17 cellular contexts compared by ENCODE assay signal in genomic region chr9:24899463-24899862, GRCh38.
A peak's percentile ranks its signal among the peaks of the same experiment; 100 is the strongest.
DNase-seq lines count a peak whose midpoint lies in the region; ATAC-seq and TF ChIP-seq lines count a peak whose summit lies in the region.
"Had no signal": no experiment of that assay in that cellular context is flagged by ENCODE, and none has a peak within 500 bp of the region (broad histone marks: within the 10 kb centered on the region; RNA-seq: fewer than 3 reads in every experiment).

No MANE protein-coding gene starts in this region.

- H3K4me3 Mint-ChIP-seq in GM23338, result no peak overlapping the region
- H3K4me3 Mint-ChIP-seq: CD4-positive, alpha-beta memory T cell; T-helper 1 cell treated with Interleukin-12 subunit alpha and Interleukin-12 subunit beta and Interleukin-4 antibody, amounts not matched to agents 30 μg/mL and 1 μg/mL, for 36 hours had no signal

- no peaks in the 10 kb centered on the region for H3K36me3 Mint-ChIP-seq in GM23338 (ENCODE audit: low read depth)
- H3K36me3 Mint-ChIP-seq: CD4-positive, alpha-beta memory T cell had no signal

- no peaks in the 10 kb centered on the region for H3K9me2 ChIP-seq in GM23338 (ENCODE audit: insufficient read depth)

- H4K20me1 ChIP-seq in GM23338 (replicated peaks; ENCODE audit: insufficient read depth), result no peaks in the 10 kb centered on the region
- H4K20me1 ChIP-seq: BLaER1 treated with 17β-estradiol and CSF1 and Interleukin-3, amounts not matched to agents 10 nM and 100 nM had no signal

- intact Hi-C loops in A673 (cut with micrococcal nuclease; ENCODE audit: unreplicated experiment), result no loop called here
- intact Hi-C loops in lower lobe of right lung (cut with DNase I), result no loop called here

- CTCF ChIA-PET in A673 (lab: Charles Lee), result no interaction called here

- H3K4me1 ChIP-seq in A673 (ENCODE audit: insufficient read depth, low read length, poor library complexity, severe bottlenecking), result no peaks in the 10 kb centered on the region
- no peaks in the 10 kb centered on the region for H3K4me1 ChIP-seq in GM23338 (ENCODE audit: insufficient read depth)
- no peaks in the 10 kb centered on the region for H3K4me1 ChIP-seq in lower lobe of right lung
- H3K4me1 ChIP-seq: BLaER1 treated with 17β-estradiol and CSF1 and Interleukin-3, amounts not matched to agents 10 nM and 100 nM had no signal

- POLR2A ChIA-PET in A673 (lab: Charles Lee; ENCODE audit: low non-redundant PET), result no interaction called here

- no TSS peak for BruUV-seq in A673 (replicated peaks; lab: Mats Ljungman, UMichigan)

- no peak overlapping the region for H2AFZ ChIP-seq in GM23338

- no peaks in the 10 kb centered on the region for H3K4me1 Mint-ChIP-seq in GM23338
- H3K4me1 Mint-ChIP-seq: CD4-positive, alpha-beta memory T cell had no signal

- H3K4me2 ChIP-seq in GM23338, result no peak overlapping the region

- no peaks in the 10 kb centered on the region for H3K36me3 ChIP-seq in A673 (ENCODE audit: insufficient read depth, low read length, poor library complexity, severe bottlenecking)
- H3K36me3 ChIP-seq in GM23338 (ENCODE audit: insufficient read depth), result no peaks in the 10 kb centered on the region
- H3K36me3 ChIP-seq in lower lobe of right lung, result no peaks in the 10 kb centered on the region
- H3K36me3 ChIP-seq: BLaER1 treated with 17β-estradiol and CSF1 and Interleukin-3, amounts not matched to agents 10 nM and 100 nM had no signal

- ATAC-seq in GM23338 (no peak), lower lobe of right lung (no peak)

- no peaks in the 10 kb centered on the region for H3K27me3 ChIP-seq in A673 (replicated peaks; ENCODE audit: insufficient read depth, low read depth, low read length, poor library complexity)
- no peaks in the 10 kb centered on the region for H3K27me3 ChIP-seq in GM23338 (ENCODE audit: insufficient read depth)
- no peaks in the 10 kb centered on the region for H3K27me3 ChIP-seq in lower lobe of right lung (ENCODE audit: low read depth)
- H3K27me3 ChIP-seq: BLaER1 treated with 17β-estradiol and CSF1 and Interleukin-3, amounts not matched to agents 10 nM and 100 nM had no signal

- TF ChIP-seq CTCF in A673 (conservative IDR thresholded peaks at IDR 0.05; ENCODE audit: low read depth, low read length), result no peak
- TF ChIP-seq CTCF in GM23338 (conservative IDR thresholded peaks at IDR 0.05; ENCODE audit: low read depth in 2 of 2), result no peak
- TF ChIP-seq CTCF in lower lobe of right lung (IDR thresholded peaks at IDR 0.05), result no peak

- no peak overlapping the region for H3K27ac Mint-ChIP-seq in GM23338
- H3K27ac Mint-ChIP-seq: CD4-positive, alpha-beta memory T cell; T-helper 1 cell treated with Interleukin-12 subunit alpha and Interleukin-12 subunit beta and Interleukin-4 antibody, amounts not matched to agents 30 μg/mL and 1 μg/mL, for 36 hours had no signal

- DNase-seq in NCI-H345 (lab: John Stamatoyannopoulos, UW), result peak; percentile 1
- DNase-seq in NCI-H345 treated with DMSO at 0.1 percent for 48 hours (lab: John Stamatoyannopoulos, UW; ENCODE audit: unreplicated experiment), result no peak
- peak; percentile 38 for DNase-seq in A673 (ENCODE audit: low spot score)
- DNase-seq in GM23338 (ENCODE audit: low spot score), result peak; percentile 11
- DNase-seq in RPMI8226, result peak; percentile 44
- DNase-seq in effector CD4-positive, alpha-beta T cell, result no peak
- no peak for DNase-seq in lower lobe of right lung
- DNase-seq: CD4-positive, alpha-beta memory T cell; KG1; NCI-H1105; NCI-H2029 treated with DMSO at 0.1 percent for 48 hours; NCI-H226; NCI-H526 treated with DMSO at 0.1 percent for 48 hours; OCI-M1; SHP77 had no signal

- no peaks in the 10 kb centered on the region for H3K9me3 ChIP-seq in A673 (ENCODE audit: low read depth, low read length, poor library complexity, severe bottlenecking)
- H3K9me3 ChIP-seq in lower lobe of right lung, result no peaks in the 10 kb centered on the region
- H3K9me3 ChIP-seq: BLaER1 treated with 17β-estradiol and CSF1 and Interleukin-3, amounts not matched to agents 10 nM and 100 nM had no signal

- no peaks in the 10 kb centered on the region for H3F3A ChIP-seq in GM23338 (replicated peaks; ENCODE audit: low read depth)

- H3K27ac ChIP-seq in A673 (ENCODE audit: low read depth, low read length, poor library complexity, severe bottlenecking) (no peak overlapping the region), GM23338 (ENCODE audit: low read depth) (no peak overlapping the region), lower lobe of right lung (no peak overlapping the region)
- H3K27ac ChIP-seq: BLaER1 treated with 17β-estradiol and CSF1 and Interleukin-3, amounts not matched to agents 10 nM and 100 nM had no signal

- H3K79me2 ChIP-seq in GM23338 (replicated peaks; ENCODE audit: insufficient read depth), result no peaks in the 10 kb centered on the region

- peaks cover 4% of the 10 kb centered on the region for H3K27me3 Mint-ChIP-seq in GM23338 (ENCODE audit: insufficient read depth, low read depth, poor library complexity)
- H3K27me3 Mint-ChIP-seq: CD4-positive, alpha-beta memory T cell had no signal

- H3K9me3 Mint-ChIP-seq in GM23338, result peaks cover 3% of the 10 kb centered on the region; the same call in 1 of the 3 replicates

- H3K4me3 ChIP-seq in A673 (ENCODE audit: low read depth, low read length, poor library complexity, severe bottlenecking) (no peak overlapping the region), GM23338 (no peak overlapping the region), lower lobe of right lung (no peak overlapping the region)
- H3K4me3 ChIP-seq: BLaER1 treated with 17β-estradiol and CSF1 and Interleukin-3, amounts not matched to agents 10 nM and 100 nM had no signal

TF ChIP-seq in GM23338, 12 proteins besides CTCF, POLR2A, EP300 and RAD21:
- TF ChIP-seq JUNB (IDR thresholded peaks at IDR 0.05; ENCODE audit: unreplicated experiment) (no peak), NANOG (IDR thresholded peaks at IDR 0.05; ENCODE audit: borderline replicate concordance) (no peak), EZH2phosphoT487 (IDR thresholded peaks at IDR 0.05; ENCODE audit: unreplicated experiment) (no peak), REST (IDR thresholded peaks at IDR 0.05; ENCODE audit: unreplicated experiment) (no peak)
TF ChIP-seq in GM23338: peak in this region for 0.

Comparison
In these comparisons a context has a peak if more than half of its experiments do, and no peak if none do; other contexts are left out.
1. DNase-seq: peak in NCI-H345 (single experiment), A673 (single experiment), GM23338 (single experiment) and RPMI8226 (single experiment); none in NCI-H345 treated with DMSO at 0.1 percent for 48 hours (single experiment), effector CD4-positive, alpha-beta T cell (single experiment) and lower lobe of right lung (single experiment).